10 cellular contexts compared by ENCODE assay signal in the genomic region with DNA sequence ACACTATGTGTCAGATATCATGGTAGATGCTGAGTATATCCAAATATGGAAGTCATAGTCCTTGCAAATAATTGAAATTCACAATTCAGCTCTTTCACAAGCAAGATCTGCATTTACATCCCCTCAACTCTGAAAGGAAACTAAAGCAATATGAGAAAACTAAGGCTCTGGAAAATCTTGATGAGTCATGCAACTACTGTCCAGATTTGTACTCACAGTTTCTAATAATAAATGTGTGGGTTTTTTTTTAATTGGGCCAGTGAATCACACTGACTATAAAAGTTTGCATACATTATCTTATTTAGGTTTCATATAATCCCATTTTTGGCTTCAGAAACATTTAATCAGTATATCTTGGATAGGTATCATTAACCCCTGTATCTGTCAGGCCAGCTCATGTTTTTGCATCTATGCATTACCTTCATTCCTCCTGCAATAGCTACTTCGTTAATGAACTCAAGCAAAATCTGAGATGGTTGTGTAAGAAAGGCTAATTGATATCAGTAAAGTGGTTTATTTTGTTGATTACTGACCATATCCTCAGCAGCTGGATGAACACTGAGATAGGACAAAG. TPM values are rescaled to one million over a fixed set of nuclear protein-coding genes. Genes with fewer than 3 reads are reported as not detected.
A peak's percentile ranks its signal among the peaks of the same experiment; 100 is the strongest.
DNase-seq lines count a peak whose midpoint lies in the region; ATAC-seq and TF ChIP-seq lines count a peak whose summit lies in the region.
"Had no signal": no experiment of that assay in that cellular context is flagged by ENCODE, and none has a peak within 500 bp of the region (broad histone marks: within the 10 kb centered on the region; RNA-seq: fewer than 3 reads in every experiment).

No MANE protein-coding gene starts in this region.

- H3K27me3 ChIP-seq in SK-N-SH (ENCODE audit: insufficient read depth): no peaks in the 10 kb centered on the region

- H3K9ac ChIP-seq in SK-N-SH: peak overlapping the region; percentile 14; the same call in 1 of the 2 replicates

- no peaks in the 10 kb centered on the region for H3K79me2 ChIP-seq in SK-N-SH (ENCODE audit: insufficient read depth)

- no peaks in the 10 kb centered on the region for H4K20me1 ChIP-seq in SK-N-SH (ENCODE audit: insufficient read depth)

- no peak for TF ChIP-seq CTCF in SK-N-SH (IDR thresholded peaks at IDR 0.05)

- H2AFZ ChIP-seq in SK-N-SH (ENCODE audit: low read depth): no peak overlapping the region

- POLR2A ChIA-PET in SK-N-SH (lab: Yijun Ruan, JAX): no interaction called here

- H3K4me1 ChIP-seq in SK-N-SH (ENCODE audit: control insufficient read depth in 1 of 2, insufficient read depth in 2 of 2, low read depth in 1 of 2, low read length in 1 of 2): peaks cover 0 to 18% of the 10 kb centered on the region in 2 experiments; a peak in 2 of 4 replicates
- H3K4me1 ChIP-seq: lower lobe of right lung had no signal

- H3K4me3 ChIP-seq in SK-N-SH (ENCODE audit: low read depth in 2 of 2, low read length in 1 of 2): no peak overlapping the region
- H3K4me3 ChIP-seq: lower lobe of right lung had no signal

- no peak for TF ChIP-seq RAD21 in SK-N-SH (IDR thresholded peaks at IDR 0.05; ENCODE audit: low read length)

- CTCF ChIA-PET in SK-N-SH (lab: Yijun Ruan, JAX): no interaction called here

- 53% methylated on average over 1 of the region's 1 CpG for WGBS in SK-N-SH (ENCODE audit: low lambda C conversion rate)

- peak; percentile 42 for ATAC-seq in HG02884 (IDR thresholded peaks at IDR 0.05; ENCODE audit: unreplicated experiment)
- ATAC-seq in activated CD4-positive, CD25-positive, alpha-beta regulatory T cell treated with anti-CD3 and anti-CD28 coated beads, Interleukin-2, amount 50 U/mL, for 24 hours: no peak
- no peak for ATAC-seq in HG03442 (IDR thresholded peaks at IDR 0.05; ENCODE audit: unreplicated experiment)
- no peak for ATAC-seq in HG02798 (IDR thresholded peaks at IDR 0.05; ENCODE audit: poor library complexity, unreplicated experiment)
- ATAC-seq: CD8-positive, alpha-beta T cell; lower lobe of right lung had no signal

- peak overlapping the region; percentile 17; the same call in 1 of the 2 replicates for H3K4me2 ChIP-seq in SK-N-SH

- peaks cover 11% of the 10 kb centered on the region for H3F3A ChIP-seq in SK-N-SH (replicated peaks; ENCODE audit: insufficient read depth)

- DNase-seq in AG08396 (ENCODE audit: low spot score) (peak; percentile 35), SK-N-SH (no peak), hepatic stellate cell (ENCODE audit: low spot score) (peak; percentile 17), hypothalamus (lab: John Stamatoyannopoulos, UW) (no peak)
- DNase-seq: CD8-positive, alpha-beta T cell; lower lobe of right lung had no signal

- peak overlapping the region; percentile 34 to 91 for H3K27ac ChIP-seq in SK-N-SH (ENCODE audit: low read depth in 2 of 2, low read length in 1 of 2)
- H3K27ac ChIP-seq: lower lobe of right lung had no signal

- 0 out of 2 replicates have a peak, but pooled peaks cover 3% of the 10 kb centered on the region for H3K9me3 ChIP-seq in SK-N-SH
- H3K9me3 ChIP-seq: lower lobe of right lung had no signal

- 0 out of 4 replicates have a peak, but pooled peaks of 1 of the 2 experiments have one; percentile 46 for TF ChIP-seq EP300 in SK-N-SH (IDR thresholded peaks at IDR 0.05; ENCODE audit: borderline replicate concordance in 1 of 2, low read depth in 1 of 2, low read length in 1 of 2)

- no peaks in the 10 kb centered on the region for H3K36me3 ChIP-seq in SK-N-SH (replicated peaks in 1 of 2; ENCODE audit: control insufficient read depth in 1 of 2, insufficient read depth in 2 of 2, low read length in 1 of 2)
- H3K36me3 ChIP-seq: lower lobe of right lung had no signal

- no peaks in the 10 kb centered on the region for H3K9me2 ChIP-seq in SK-N-SH

TF ChIP-seq in SK-N-SH, 30 proteins besides CTCF, POLR2A, EP300 and RAD21:
- TF ChIP-seq TEAD4 (IDR thresholded peaks at IDR 0.05; ENCODE audit: borderline replicate concordance, insufficient read depth) (no peak), TCF12 (IDR thresholded peaks at IDR 0.05) (peak; percentile 51; the same call in 1 of the 2 replicates), POLR2AphosphoS5 (IDR thresholded peaks at IDR 0.05; ENCODE audit: low read depth, low read length) (no peak), RFX5 (IDR thresholded peaks at IDR 0.05; ENCODE audit: low read length) (no peak), JUND (IDR thresholded peaks at IDR 0.05) (peak; percentile 69), FOSL2 (IDR thresholded peaks at IDR 0.05; ENCODE audit: borderline replicate concordance, low read depth) (peak; percentile 78), MEF2A (IDR thresholded peaks at IDR 0.05; ENCODE audit: borderline replicate concordance, low read depth) (peak; percentile 87), RCOR1 (IDR thresholded peaks at IDR 0.05; ENCODE audit: low read length) (no peak), GATA2 (CRISPR knock-in tag; IDR thresholded peaks at IDR 0.05) (no peak)
- TF ChIP-seq, protein P1, sequence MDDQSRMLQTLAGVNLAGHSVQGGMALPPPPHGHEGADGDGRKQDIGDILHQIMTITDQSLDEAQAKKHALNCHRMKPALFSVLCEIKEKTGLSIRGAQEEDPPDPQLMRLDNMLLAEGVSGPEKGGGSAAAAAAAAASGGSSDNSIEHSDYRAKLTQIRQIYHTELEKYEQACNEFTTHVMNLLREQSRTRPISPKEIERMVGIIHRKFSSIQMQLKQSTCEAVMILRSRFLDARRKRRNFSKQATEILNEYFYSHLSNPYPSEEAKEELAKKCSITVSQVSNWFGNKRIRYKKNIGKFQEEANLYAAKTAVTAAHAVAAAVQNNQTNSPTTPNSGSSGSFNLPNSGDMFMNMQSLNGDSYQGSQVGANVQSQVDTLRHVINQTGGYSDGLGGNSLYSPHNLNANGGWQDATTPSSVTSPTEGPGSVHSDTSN (IDR thresholded peaks at IDR 0.05): no peak
TF ChIP-seq in SK-N-SH: peak in this region for 4.

RNA-seq across cellular contexts. Expression of a gene that starts 58.7 kb away (rescaled TPM):
- polyA plus RNA-seq in SK-N-SH (2012; rRNA removed): 26.7 and 35.9 TPM in 2 replicates
- 30.4 and 31.0 TPM in 2 replicates for polyA plus RNA-seq in SK-N-SH (2012; cell fraction: cytosol; rRNA removed)
- 15.0 and 22.8 TPM in 2 replicates for polyA plus RNA-seq in SK-N-SH (2012; cell fraction: nucleus; rRNA removed)

Comparison
In these comparisons a context has a peak if more than half of its experiments do, and no peak if none do; other contexts are left out.
1. DNase-seq: peak in AG08396 (single experiment) and hepatic stellate cell (single experiment); none in SK-N-SH (single experiment) and hypothalamus (0 of 51).